In the genomic region with DNA sequence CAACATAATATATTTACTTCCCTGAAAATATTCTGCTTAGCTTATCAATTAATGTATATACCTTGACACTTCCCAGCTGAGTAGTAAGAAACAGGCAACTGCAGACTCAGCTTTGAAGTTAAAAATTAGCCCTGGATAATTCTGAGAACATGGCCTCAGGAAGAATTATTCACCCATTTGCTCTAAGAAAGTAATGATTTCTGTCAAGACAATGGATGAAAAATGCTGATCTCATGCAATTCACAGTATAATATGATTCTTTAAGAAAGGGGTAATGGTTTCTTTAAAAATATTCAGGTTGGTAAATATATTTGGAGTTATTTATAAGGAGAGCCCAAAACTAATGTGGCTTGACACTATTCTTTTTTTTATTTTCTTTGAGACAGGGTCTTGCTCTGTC, we compare ENCODE assay signal across 15 cellular contexts.
DNase-seq lines count a peak whose midpoint lies in the region; ATAC-seq, FAIRE-seq and TF ChIP-seq lines count a peak whose summit lies in the region.
"Had no signal": no experiment of that assay in that cellular context is flagged by ENCODE, and none has a peak within 500 bp of the region (broad histone marks: within the 10 kb centered on the region; RNA-seq: fewer than 3 reads in every experiment).

No MANE protein-coding gene starts in this region.

- peaks cover 4 to 14% of the 10 kb centered on the region in 2 experiments; a peak in 3 of 4 replicates for H3K4me1 ChIP-seq in SK-N-SH (ENCODE audit: control insufficient read depth in 1 of 2, insufficient read depth in 2 of 2, low read depth in 1 of 2, low read length in 1 of 2)
- H3K4me1 ChIP-seq in KMS-11 (ENCODE audit: low read depth, poor library complexity, severe bottlenecking) = peaks cover 9% of the 10 kb centered on the region
- H3K4me1 ChIP-seq in K562 (replicated peaks in 1 of 2; ENCODE audit: control insufficient read depth in 2 of 2, insufficient read depth in 2 of 2, low read length in 2 of 2) = no peaks in the 10 kb centered on the region
- H3K4me1 ChIP-seq: BLaER1 had no signal

- H3K4me2 ChIP-seq in SK-N-SH (no peak overlapping the region), KMS-11 (0 out of 2 replicates have a peak overlapping the region, but pooled peaks have one; percentile 3), K562 (ENCODE audit: insufficient read depth, low read length) (no peak overlapping the region)
- H3K4me2 ChIP-seq: BLaER1 had no signal

- POLR2A ChIA-PET in SK-N-SH (lab: Yijun Ruan, JAX) = interaction anchor here (1.2 kb wide), 2 partner anchors 113 to 166 kb away, joined by 4 to 7 read pairs; no protein-coding TSS in a partner anchor
- POLR2A ChIA-PET in K562 (lab: Yijun Ruan, JAX) = interaction anchor here (0.6 to 1.5 kb wide), 2 partner anchors 21 to 244 kb away, joined by 3 to 4 read pairs; a partner anchor contains a TSS

- H2AFZ ChIP-seq in SK-N-SH (ENCODE audit: low read depth) = no peak overlapping the region
- no peak overlapping the region for H2AFZ ChIP-seq in KMS-11 (ENCODE audit: low read depth)
- no peak overlapping the region for H2AFZ ChIP-seq in K562 (ENCODE audit: low read depth, low read length)

- H3K4me3 ChIP-seq in SK-N-SH (ENCODE audit: low read depth in 2 of 2, low read length in 1 of 2) (no peak overlapping the region), KMS-11 (IDR thresholded peaks at IDR 0.05; ENCODE audit: insufficient read depth, low read depth, low read length) (no peak overlapping the region), K562 (no peak overlapping the region)
- H3K4me3 ChIP-seq: BLaER1 had no signal

- no peak for ATAC-seq in SK-N-SH treated with all-trans-retinoic acid at 6 μM for 48 hours
- no peak for ATAC-seq in K562
- ATAC-seq in left lobe of liver = no peak
- ATAC-seq: CD8-positive, alpha-beta T cell had no signal

- no peaks in the 10 kb centered on the region for H3K9me2 ChIP-seq in SK-N-SH

- TF ChIP-seq EP300 in SK-N-SH (IDR thresholded peaks at IDR 0.05; ENCODE audit: borderline replicate concordance in 1 of 2, low read depth in 1 of 2, low read length in 1 of 2) = no peak
- TF ChIP-seq EP300 in K562 (IDR thresholded peaks at IDR 0.05; ENCODE audit: low read length) = no peak

- BruUV-seq in K562 (replicated peaks; lab: Mats Ljungman, UMichigan) = no TSS peak

- H3K27me3 ChIP-seq in SK-N-SH (ENCODE audit: insufficient read depth) (no peaks in the 10 kb centered on the region), KMS-11 (ENCODE audit: insufficient read depth, low read depth) (no peaks in the 10 kb centered on the region), K562 (ENCODE audit: control insufficient read depth in 2 of 2, insufficient read depth in 2 of 2, low read length in 2 of 2) (no peaks in the 10 kb centered on the region)
- H3K27me3 ChIP-seq: BLaER1 had no signal

- in situ Hi-C loops in K562 (cut with MboI) = no loop called here

- H3K9me3 ChIP-seq in SK-N-SH (no peaks in the 10 kb centered on the region), K562 (replicated peaks; ENCODE audit: control insufficient read depth, insufficient read depth, low read depth, low read length) (no peaks in the 10 kb centered on the region)
- H3K9me3 ChIP-seq: BLaER1 had no signal

- intact Hi-C loops in K562 (cut with micrococcal nuclease) = no loop called here

- H3K36me3 ChIP-seq in SK-N-SH (replicated peaks in 1 of 2; ENCODE audit: control insufficient read depth in 1 of 2, insufficient read depth in 2 of 2, low read length in 1 of 2) (peaks cover 38 to 43% of the 10 kb centered on the region in 2 experiments), KMS-11 (ENCODE audit: insufficient read depth) (no peaks in the 10 kb centered on the region), K562 (ENCODE audit: control insufficient read depth, insufficient read depth, low read length) (peaks cover 46% of the 10 kb centered on the region)

- peak overlapping the region in 1 of 2 experiments; percentile 83; a peak in 2 of 4 replicates for H3K27ac ChIP-seq in SK-N-SH (ENCODE audit: low read depth in 2 of 2, low read length in 1 of 2)
- H3K27ac ChIP-seq in KMS-11 = no peak overlapping the region
- no peak overlapping the region for H3K27ac ChIP-seq in K562 (ENCODE audit: extremely low read depth, low read depth, low read length)
- H3K27ac ChIP-seq: 22Rv1, BLaER1 had no signal

- TF ChIP-seq RAD21 in SK-N-SH (IDR thresholded peaks at IDR 0.05; ENCODE audit: low read length) = no peak
- no peak for TF ChIP-seq RAD21 in K562 (CRISPR knock-in tag; conservative IDR thresholded peaks at IDR 0.05 in 1 of 2, IDR thresholded peaks at IDR 0.05 in 1 of 2)

- FAIRE-seq in K562 (lab: Jason Lieb, UNC) = no peak
- FAIRE-seq: H1 had no signal

- DNase-seq in SK-N-SH (no peak), K562 (ENCODE audit: extremely low read depth in 1 of 4, low spot score in 3 of 4) (no peak), CD1c-positive myeloid dendritic cell (ENCODE audit: extremely low spot score) (no peak), left lobe of liver (ENCODE audit: low spot score) (no peak)
- no peak for DNase-seq in stimulated activated CD8-positive, alpha-beta memory T cell treated with anti-CD3 and anti-CD28 coated beads, Interleukin-4, amount 100 ng/mL, for 48 hours
- DNase-seq: Calu3; CD8-positive, alpha-beta T cell; DMS79 treated with DMSO at 0.1 percent for 48 hours; GF-D8; H9 had no signal

- H4K20me1 ChIP-seq in SK-N-SH (ENCODE audit: insufficient read depth) = no peaks in the 10 kb centered on the region
- H4K20me1 ChIP-seq in KMS-11 (ENCODE audit: insufficient read depth) = no peaks in the 10 kb centered on the region
- no peaks in the 10 kb centered on the region for H4K20me1 ChIP-seq in K562 (replicated peaks; ENCODE audit: control insufficient read depth, insufficient read depth, low read length)
- H4K20me1 ChIP-seq: BLaER1 had no signal

- H3K9me1 ChIP-seq in K562 (ENCODE audit: control insufficient read depth, insufficient read depth, low read length) = no peaks in the 10 kb centered on the region

- no peak for TF ChIP-seq CTCF in SK-N-SH (IDR thresholded peaks at IDR 0.05)
- TF ChIP-seq CTCF in KMS-11 (conservative IDR thresholded peaks at IDR 0.05; ENCODE audit: low read depth, low read length) = no peak
- TF ChIP-seq CTCF in K562 (IDR thresholded peaks at IDR 0.05 in 2 of 3, conservative IDR thresholded peaks at IDR 0.05 in 1 of 3; ENCODE audit: insufficient read depth in 2 of 3, low read depth in 1 of 3, low read length in 3 of 3) = no peak

- CTCF ChIA-PET in SK-N-SH (lab: Yijun Ruan, JAX) (interaction anchor here (0.7 to 2.4 kb wide), 8 partner anchors 24 to 405 kb away, joined by 3 to 18 read pairs (median 4); no protein-coding TSS in a partner anchor), K562 (lab: Yijun Ruan, JAX; ENCODE audit: low intra/inter-chr PET ratio) (no interaction called here)

- no peaks in the 10 kb centered on the region for H3K79me2 ChIP-seq in SK-N-SH (ENCODE audit: insufficient read depth)
- no peaks in the 10 kb centered on the region for H3K79me2 ChIP-seq in KMS-11 (ENCODE audit: insufficient read depth, low read depth)
- H3K79me2 ChIP-seq in K562 (ENCODE audit: control insufficient read depth, insufficient read depth, low read length) = no peaks in the 10 kb centered on the region

- peaks cover 7% of the 10 kb centered on the region for H3F3A ChIP-seq in SK-N-SH (replicated peaks; ENCODE audit: insufficient read depth)

- H3K9ac ChIP-seq in SK-N-SH (no peak overlapping the region), KMS-11 (no peak overlapping the region), K562 (ENCODE audit: insufficient read depth in 1 of 2, low read depth in 2 of 2, low read length in 2 of 2) (no peak overlapping the region)
- H3K9ac ChIP-seq: BLaER1 had no signal

- TF ChIP-seq POLR2A in K562 (conservative IDR thresholded peaks at IDR 0.05) = no peak

TF ChIP-seq in SK-N-SH, 30 proteins besides CTCF, POLR2A, EP300 and RAD21:
- TF ChIP-seq RCOR1 (IDR thresholded peaks at IDR 0.05; ENCODE audit: low read length) (peak; percentile 24; the same call in 1 of the 2 replicates), ELF1 (IDR thresholded peaks at IDR 0.05) (no peak), FOSL2 (IDR thresholded peaks at IDR 0.05; ENCODE audit: borderline replicate concordance, low read depth) (no peak)

TF ChIP-seq in SK-N-SH treated with all-trans-retinoic acid at 6 μM for 48 hours, 23 proteins besides CTCF, POLR2A, EP300 and RAD21:
- TF ChIP-seq ZFP3 (CRISPR knock-in tag; IDR thresholded peaks at IDR 0.05) = no peak
TF ChIP-seq in SK-N-SH treated with all-trans-retinoic acid at 6 μM for 48 hours: peak in this region for 0.

TF ChIP-seq in K562, 482 proteins besides CTCF, POLR2A, EP300 and RAD21 (continues in another document):
- no peak for TF ChIP-seq NELFE (IDR thresholded peaks at IDR 0.05; ENCODE audit: insufficient read depth, insufficient read length)
- TF ChIP-seq, protein P1, sequence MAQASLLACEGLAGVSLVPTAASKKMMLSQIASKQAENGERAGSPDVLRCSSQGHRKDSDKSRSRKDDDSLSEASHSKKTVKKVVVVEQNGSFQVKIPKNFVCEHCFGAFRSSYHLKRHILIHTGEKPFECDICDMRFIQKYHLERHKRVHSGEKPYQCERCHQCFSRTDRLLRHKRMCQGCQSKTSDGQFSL (CRISPR knock-in tag; IDR thresholded peaks at IDR 0.05) = no peak
- TF ChIP-seq, protein P1 (tag; IDR thresholded peaks at IDR 0.05) = no peak
- TF ChIP-seq L3MBTL2 (IDR thresholded peaks at IDR 0.05) = no peak
- TF ChIP-seq, protein P2, sequence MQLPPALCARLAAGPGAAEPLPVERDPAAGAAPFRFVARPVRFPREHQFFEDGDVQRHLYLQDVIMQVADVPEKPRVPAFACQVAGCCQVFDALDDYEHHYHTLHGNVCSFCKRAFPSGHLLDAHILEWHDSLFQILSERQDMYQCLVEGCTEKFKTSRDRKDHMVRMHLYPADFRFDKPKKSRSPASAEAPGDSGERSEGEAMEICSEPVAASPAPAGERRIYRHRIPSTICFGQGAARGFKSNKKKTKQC (CRISPR knock-in tag; IDR thresholded peaks at IDR 0.05) = no peak
- TF ChIP-seq, protein P3, sequence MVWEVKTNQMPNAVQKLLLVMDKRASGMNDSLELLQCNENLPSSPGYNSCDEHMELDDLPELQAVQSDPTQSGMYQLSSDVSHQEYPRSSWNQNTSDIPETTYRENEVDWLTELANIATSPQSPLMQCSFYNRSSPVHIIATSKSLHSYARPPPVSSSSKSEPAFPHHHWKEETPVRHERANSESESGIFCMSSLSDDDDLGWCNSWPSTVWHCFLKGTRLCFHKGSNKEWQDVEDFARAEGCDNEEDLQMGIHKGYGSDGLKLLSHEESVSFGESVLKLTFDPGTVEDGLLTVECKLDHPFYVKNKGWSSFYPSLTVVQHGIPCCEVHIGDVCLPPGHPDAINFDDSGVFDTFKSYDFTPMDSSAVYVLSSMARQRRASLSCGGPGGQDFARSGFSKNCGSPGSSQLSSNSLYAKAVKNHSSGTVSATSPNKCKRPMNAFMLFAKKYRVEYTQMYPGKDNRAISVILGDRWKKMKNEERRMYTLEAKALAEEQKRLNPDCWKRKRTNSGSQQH (CRISPR knock-in tag; IDR thresholded peaks at IDR 0.05) = no peak
- TF ChIP-seq HIVEP1 (CRISPR knock-in tag; IDR thresholded peaks at IDR 0.05) = no peak
- TF ChIP-seq MAFF (IDR thresholded peaks at IDR 0.05; ENCODE audit: low read length) = peak; percentile 49
- no peak for TF ChIP-seq LCOR (CRISPR knock-in tag; IDR thresholded peaks at IDR 0.05)
